Comparison of ENCODE assay signal across 3 cellular contexts in the genomic region with DNA sequence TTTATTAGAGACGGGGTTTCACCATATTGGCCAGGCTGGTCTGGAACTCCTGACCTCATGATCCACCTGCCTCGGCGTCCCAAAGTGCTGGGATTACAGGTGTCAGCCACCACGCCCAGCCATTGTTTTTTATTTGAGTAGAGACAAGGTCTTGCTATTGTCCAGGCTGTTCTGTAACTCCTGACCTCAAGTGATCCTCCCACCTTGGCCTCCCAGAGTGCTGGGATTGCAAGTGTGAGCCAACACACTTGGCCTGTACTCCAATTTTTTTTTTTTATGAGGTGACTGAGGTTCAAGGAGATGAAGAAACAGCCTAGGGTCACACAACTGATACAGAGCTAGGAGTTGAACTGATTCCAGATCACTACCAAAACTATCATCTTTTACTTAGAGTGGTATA. TPM values are rescaled to one million over a fixed set of nuclear protein-coding genes. Genes with fewer than 3 reads are reported as not detected.
"Had no signal": no experiment of that assay in that cellular context is flagged by ENCODE, and none has a peak within 500 bp of the region (broad histone marks: within the 10 kb centered on the region; RNA-seq: fewer than 3 reads in every experiment).

No MANE protein-coding gene starts in this region.

RNA-seq across cellular contexts. Expression of a gene that starts 41.4 kb away (rescaled TPM):
- total RNA-seq: ascending aorta, epithelial cell of proximal tubule, esophagus mucosa had no signal
